ENCODE assay signal across 14 cellular contexts in genomic region chr20:50266293-50267040, GRCh38.
DNase-seq lines count a peak whose midpoint lies in the region; FAIRE-seq and TF ChIP-seq lines count a peak whose summit lies in the region.
"Had no signal": no experiment of that assay in that cellular context is flagged by ENCODE, and none has a peak within 500 bp of the region (broad histone marks: within the 10 kb centered on the region; RNA-seq: fewer than 3 reads in every experiment).

No MANE protein-coding gene starts in this region.

- no peak overlapping the region for H2AK5ac ChIP-seq in H1 (ENCODE audit: low read depth, low read length)

- H3K4me1 ChIP-seq in left ventricle myocardium inferior, result peaks cover 16% of the 10 kb centered on the region
- H3K4me1 ChIP-seq in H1 (replicated peaks in 1 of 4; ENCODE audit: control insufficient read depth in 3 of 4, insufficient read depth in 4 of 4, low read length in 3 of 4), result peaks cover 4 to 9% (median 8%) of the 10 kb centered on the region in 4 experiments; a peak in 6 of 7 replicates
- H3K4me1 ChIP-seq in osteoblast (ENCODE audit: insufficient read depth, low read length), result peaks cover 7% of the 10 kb centered on the region
- H3K4me1 ChIP-seq in vagina, result peaks cover 41% of the 10 kb centered on the region

- CTCF ChIA-PET in H1 (lab: Charles Lee; ENCODE audit: partially characterized antibody), result interaction anchor here (0.8 to 5.0 kb wide), 6 partner anchors 10 to 97 kb away, joined by 3 to 45 read pairs (median 4); no protein-coding TSS in a partner anchor

- H3K9me3 ChIP-seq in left ventricle myocardium inferior (replicated peaks) (no peaks in the 10 kb centered on the region), H1 (ENCODE audit: insufficient read depth in 2 of 2, low read depth in 1 of 2, low read length in 1 of 2) (no peaks in the 10 kb centered on the region), osteoblast (ENCODE audit: low read depth, low read length) (no peaks in the 10 kb centered on the region), vagina (no peaks in the 10 kb centered on the region)
- H3K9me3 ChIP-seq: mucosa of descending colon had no signal

- H3K27me3 ChIP-seq in left ventricle myocardium inferior (ENCODE audit: low read depth) (peaks cover 2% of the 10 kb centered on the region), H1 (replicated peaks in 1 of 4; ENCODE audit: control insufficient read depth in 3 of 4, extremely low read depth in 1 of 4, insufficient read depth in 3 of 4, low read length in 3 of 4) (no peaks in the 10 kb centered on the region), osteoblast (ENCODE audit: insufficient read depth, low read length) (no peaks in the 10 kb centered on the region), vagina (no peaks in the 10 kb centered on the region)

- TF ChIP-seq RAD21 in H1 (IDR thresholded peaks at IDR 0.05 in 1 of 2, conservative IDR thresholded peaks at IDR 0.05 in 1 of 2; ENCODE audit: low read depth in 2 of 2, low read length in 2 of 2), result no peak

- H3K27ac ChIP-seq in left ventricle myocardium inferior (replicated peaks) (peak overlapping the region; percentile 11), H1 (ENCODE audit: low read depth, low read length) (no peak overlapping the region), osteoblast (ENCODE audit: low read depth, low read length) (peak overlapping the region; percentile 41), vagina (peak overlapping the region; percentile 82)

- no peak overlapping the region for H4K91ac ChIP-seq in H1 (replicated peaks; ENCODE audit: insufficient read length, low read length)

- peak overlapping the region; percentile 53 for H3K56ac ChIP-seq in H1 (replicated peaks; ENCODE audit: insufficient read length, low read depth, low read length)

- H3K36me3 ChIP-seq in left ventricle myocardium inferior (no peaks in the 10 kb centered on the region), H1 (ENCODE audit: control insufficient read depth in 2 of 4, insufficient read depth in 4 of 4, low read length in 3 of 4) (no peaks in the 10 kb centered on the region), osteoblast (ENCODE audit: insufficient read depth, low read length) (no peaks in the 10 kb centered on the region), vagina (no peaks in the 10 kb centered on the region)

- H3K79me1 ChIP-seq in H1 (ENCODE audit: low read depth, low read length), result no peaks in the 10 kb centered on the region

- H2AFZ ChIP-seq in H1 (ENCODE audit: low read length), result no peak overlapping the region
- peak overlapping the region; percentile 87 for H2AFZ ChIP-seq in osteoblast (ENCODE audit: low read length)

- no peak overlapping the region for H3K23ac ChIP-seq in H1 (ENCODE audit: insufficient read length)

- H4K20me1 ChIP-seq in H1 (replicated peaks in 1 of 2; ENCODE audit: control insufficient read depth in 1 of 2, insufficient read depth in 2 of 2, low read length in 2 of 2), result no peaks in the 10 kb centered on the region
- H4K20me1 ChIP-seq in osteoblast (ENCODE audit: insufficient read depth, low read length), result no peaks in the 10 kb centered on the region

- H3K4ac ChIP-seq in H1 (replicated peaks; ENCODE audit: insufficient read length, low read depth, low read length), result no peak overlapping the region

- H3K23me2 ChIP-seq in H1 (ENCODE audit: low read depth, low read length), result no peaks in the 10 kb centered on the region

- no peak overlapping the region for H3K18ac ChIP-seq in H1 (ENCODE audit: extremely low read depth, low read length)

- TF ChIP-seq CTCF in left ventricle myocardium inferior (IDR thresholded peaks at IDR 0.05; ENCODE audit: borderline replicate concordance), result no peak
- no peak for TF ChIP-seq CTCF in H1 (IDR thresholded peaks at IDR 0.05; ENCODE audit: control extremely low read depth in 1 of 3, insufficient read depth in 1 of 3, low read depth in 1 of 3, low read length in 3 of 3)
- TF ChIP-seq CTCF in osteoblast (IDR thresholded peaks at IDR 0.05; ENCODE audit: extremely low read depth, low read depth, low read length), result no peak
- no peak for TF ChIP-seq CTCF in vagina (IDR thresholded peaks at IDR 0.05)

- 87% methylated on average over 8 of the region's 10 CpGs; no CpG with 5 or more reads in 1 of the 2 experiments for WGBS in H1 (ENCODE audit: extremely low coverage in 1 of 2, insufficient coverage in 1 of 2, insufficient read length in 1 of 2, insufficient replicate concordance in 2 of 2, low coverage in 1 of 2, low lambda C conversion rate in 2 of 2, missing lambda C conversion rate in 1 of 2), 2 experiments

- H3K4me3 ChIP-seq in left ventricle myocardium inferior (no peak overlapping the region), H1 (ENCODE audit: extremely low read depth in 1 of 4, insufficient read depth in 2 of 4, low read depth in 3 of 4, low read length in 4 of 4) (no peak overlapping the region), osteoblast (ENCODE audit: insufficient read depth, low read length) (no peak overlapping the region), vagina (no peak overlapping the region)
- H3K4me3 ChIP-seq: mucosa of descending colon had no signal

- intact Hi-C loops in left ventricle myocardium inferior (cut with micrococcal nuclease), result no loop called here
- intact Hi-C loops in cardiac septum (cut with DNase I), result no loop called here
- intact Hi-C loops in vagina (cut with DNase I), result loop anchor here (5.0 kb wide), 1 partner anchor 64 kb away; no protein-coding TSS in a partner anchor

- H4K8ac ChIP-seq in H1 (ENCODE audit: extremely low read depth, insufficient read depth, low read length), result no peak overlapping the region

- H2BK5ac ChIP-seq in H1 (ENCODE audit: low read depth, low read length), result no peak overlapping the region

- no peaks in the 10 kb centered on the region for H3K79me2 ChIP-seq in H1 (ENCODE audit: control insufficient read depth in 1 of 2, insufficient read depth in 2 of 2, low read length in 2 of 2)
- H3K79me2 ChIP-seq in osteoblast (ENCODE audit: insufficient read depth, low read length), result no peaks in the 10 kb centered on the region

- DNase-seq in left ventricle myocardium inferior, result no peak
- no peak for DNase-seq in cardiac septum (ENCODE audit: low spot score)
- no peak for DNase-seq in H1 (ENCODE audit: low read depth in 1 of 2, low spot score in 2 of 2)
- DNase-seq in osteoblast (ENCODE audit: insufficient read length, low spot score, missing footprints), result peak; percentile 43
- no peak for DNase-seq in vagina (ENCODE audit: extremely low spot score in 2 of 2)
- DNase-seq in T-helper 1 cell, result no peak
- no peak for DNase-seq in stimulated activated naive CD4-positive, alpha-beta T cell treated with Interleukin-2 at 50 U/mL for 16 hours (lab: John Stamatoyannopoulos, UW)
- no peak for DNase-seq in midbrain (lab: John Stamatoyannopoulos, UW)
- DNase-seq: activated CD4-positive, alpha-beta T cell treated with anti-CD3 and anti-CD28 coated beads, Interleukin-2, amount 50 U/mL, for 4 hours; DND-41; NCI-H187 treated with DMSO at 0.1 percent for 48 hours; NCI-H524 treated with DMSO at 0.1 percent for 48 hours had no signal

- no peak overlapping the region for H2BK120ac ChIP-seq in H1 (replicated peaks; ENCODE audit: low read depth, low read length)

- no peak for TF ChIP-seq EP300 in H1 (IDR thresholded peaks at IDR 0.05; ENCODE audit: borderline replicate concordance in 1 of 2, low read depth in 2 of 2, low read length in 2 of 2)

- H3K4me2 ChIP-seq in H1 (ENCODE audit: insufficient read depth in 1 of 2, low read depth in 2 of 2, low read length in 2 of 2) (no peak overlapping the region), osteoblast (ENCODE audit: insufficient read depth, low read length) (no peak overlapping the region)

- H3K9ac ChIP-seq in H1 (replicated peaks in 1 of 4; ENCODE audit: extremely low read depth in 1 of 4, low read depth in 3 of 4, low read length in 3 of 4), result no peak overlapping the region

- H3K14ac ChIP-seq in H1 (ENCODE audit: insufficient read length), result no peak overlapping the region

- H4K5ac ChIP-seq in H1 (ENCODE audit: insufficient read length, low read depth, low read length), result no peak overlapping the region

- no peak overlapping the region for H2BK15ac ChIP-seq in H1 (ENCODE audit: low read length)

- FAIRE-seq in H1 (lab: Jason Lieb, UNC), result no peak
- FAIRE-seq: A204.1 had no signal

- TF ChIP-seq POLR2A in H1 (IDR thresholded peaks at IDR 0.05; ENCODE audit: control extremely low read depth in 1 of 2, low read depth in 2 of 2, low read length in 2 of 2) (no peak), vagina (IDR thresholded peaks at IDR 0.05) (no peak)

- no peak overlapping the region for H2BK20ac ChIP-seq in H1 (ENCODE audit: low read length)

- POLR2A ChIA-PET in H1 (lab: Charles Lee; ENCODE audit: partially characterized antibody), result no interaction called here

- H2BK12ac ChIP-seq in H1 (ENCODE audit: low read depth, low read length), result peak overlapping the region; percentile 50; the same call in 1 of the 2 replicates

TF ChIP-seq in H1, 55 proteins besides CTCF, POLR2A, EP300 and RAD21:
- TF ChIP-seq USF2 (IDR thresholded peaks at IDR 0.05; ENCODE audit: low read length), result no peak
- no peak for TF ChIP-seq SP2 (IDR thresholded peaks at IDR 0.05; ENCODE audit: low read length)
- no peak for TF ChIP-seq SUZ12 (IDR thresholded peaks at IDR 0.05; ENCODE audit: low read length)
- TF ChIP-seq TBP (IDR thresholded peaks at IDR 0.05; ENCODE audit: low read depth, low read length), result no peak
- TF ChIP-seq PHF8 (conservative IDR thresholded peaks at IDR 0.05; ENCODE audit: low read depth, low read length), result no peak
- TF ChIP-seq BCL11A (IDR thresholded peaks at IDR 0.05; ENCODE audit: low read depth in 2 of 2, low read length in 2 of 2), result no peak
- no peak for TF ChIP-seq EGR1 (IDR thresholded peaks at IDR 0.05; ENCODE audit: borderline replicate concordance, low read depth, low read length)
- no peak for TF ChIP-seq FOSL1 (IDR thresholded peaks at IDR 0.05; ENCODE audit: insufficient read depth, low read depth, low read length)
- no peak for TF ChIP-seq RBBP5 (IDR thresholded peaks at IDR 0.05; ENCODE audit: borderline replicate concordance, low read depth, low read length)
- no peak for TF ChIP-seq POU5F1 (IDR thresholded peaks at IDR 0.05; ENCODE audit: low read depth, low read length)
- no peak for TF ChIP-seq CTBP2 (IDR thresholded peaks at IDR 0.05; ENCODE audit: borderline replicate concordance, insufficient read depth, insufficient read length, low read length)
